Comparison of ENCODE assay signal across 14 cellular contexts in the genomic region with DNA sequence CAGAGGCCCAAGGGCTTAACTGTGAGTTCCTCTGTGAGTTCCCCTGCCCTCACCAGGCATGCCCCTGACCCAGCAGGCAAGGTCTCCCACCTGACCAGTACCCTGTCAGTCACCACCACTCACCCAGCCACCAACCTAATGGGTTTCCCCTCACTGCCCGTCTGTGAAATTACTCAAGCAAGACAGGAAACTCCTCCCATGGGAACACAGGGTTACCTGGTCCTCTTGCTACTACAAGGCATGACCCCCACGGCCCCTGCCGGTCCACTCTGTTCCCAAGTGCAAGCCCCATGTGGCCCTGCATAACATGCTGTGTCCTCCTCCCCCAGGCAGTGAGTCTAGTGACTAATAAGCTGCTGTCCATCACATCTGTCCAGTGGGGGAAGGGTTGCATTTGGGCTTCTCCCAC. TPM values are rescaled to one million over a fixed set of nuclear protein-coding genes. Genes with fewer than 3 reads are reported as not detected.
DNase-seq lines count a peak whose midpoint lies in the region; ATAC-seq, FAIRE-seq and TF ChIP-seq lines count a peak whose summit lies in the region.
"Had no signal": no experiment of that assay in that cellular context is flagged by ENCODE, and none has a peak within 500 bp of the region (broad histone marks: within the 10 kb centered on the region; RNA-seq: fewer than 3 reads in every experiment).

No MANE protein-coding gene starts in this region.

- peak overlapping the region; percentile 84 for H3K27ac Mint-ChIP-seq in activated T-cell treated with anti-CD3 and anti-CD28 coated beads, Interleukin-2, amount 50 U/mL, for 24 hours
- peak overlapping the region; percentile 59 for H3K27ac Mint-ChIP-seq in stimulated activated naive B cell treated with anti-CD40 and anti-IgM and Interleukin-4, amounts not matched to agents 10 μg/mL and 1 μg/mL and 100 μg/mL, for 72 hours

- H3K36me3 ChIP-seq in bronchial epithelial cell (ENCODE audit: control insufficient read depth, insufficient read depth, low read length) = no peaks in the 10 kb centered on the region
- H3K36me3 ChIP-seq: ovary, SJSA1 had no signal

- peaks cover 60% of the 10 kb centered on the region for H3K4me1 Mint-ChIP-seq in activated T-cell treated with anti-CD3 and anti-CD28 coated beads, Interleukin-2, amount 50 U/mL, for 24 hours (ENCODE audit: low read depth)
- H3K4me1 Mint-ChIP-seq in stimulated activated naive B cell treated with anti-CD40 and anti-IgM and Interleukin-4, amounts not matched to agents 10 μg/mL and 1 μg/mL and 100 μg/mL, for 72 hours = peaks cover 30 to 31% of the 10 kb centered on the region in 2 donors

- FAIRE-seq in bronchial epithelial cell (lab: Jason Lieb, UNC) = no peak

- H3K9me3 Mint-ChIP-seq in activated T-cell treated with anti-CD3 and anti-CD28 coated beads, Interleukin-2, amount 50 U/mL, for 24 hours = no peaks in the 10 kb centered on the region
- no peaks in the 10 kb centered on the region for H3K9me3 Mint-ChIP-seq in stimulated activated naive B cell treated with anti-CD40 and anti-IgM and Interleukin-4, amounts not matched to agents 10 μg/mL and 1 μg/mL and 100 μg/mL, for 72 hours

- no peak for TF ChIP-seq CTCF in bronchial epithelial cell (IDR thresholded peaks at IDR 0.05; ENCODE audit: insufficient read depth, low read length, severe bottlenecking)

- H3K4me3 ChIP-seq in bronchial epithelial cell (ENCODE audit: low read depth, low read length) = no peak overlapping the region
- H3K4me3 ChIP-seq: ovary, SJSA1 had no signal

- H3K36me3 Mint-ChIP-seq in activated T-cell treated with anti-CD3 and anti-CD28 coated beads, Interleukin-2, amount 50 U/mL, for 24 hours (ENCODE audit: low read depth) = peaks cover 12% of the 10 kb centered on the region
- H3K36me3 Mint-ChIP-seq in stimulated activated naive B cell treated with anti-CD40 and anti-IgM and Interleukin-4, amounts not matched to agents 10 μg/mL and 1 μg/mL and 100 μg/mL, for 72 hours = peaks cover 0 to 4% of the 10 kb centered on the region in 2 donors

- H3K27me3 Mint-ChIP-seq in activated T-cell treated with anti-CD3 and anti-CD28 coated beads, Interleukin-2, amount 50 U/mL, for 24 hours = no peaks in the 10 kb centered on the region
- no peaks in the 10 kb centered on the region for H3K27me3 Mint-ChIP-seq in stimulated activated naive B cell treated with anti-CD40 and anti-IgM and Interleukin-4, amounts not matched to agents 10 μg/mL and 1 μg/mL and 100 μg/mL, for 72 hours

- DNase-seq in activated T-cell treated with anti-CD3 and anti-CD28 coated beads, Interleukin-2, amount 50 U/mL, for 24 hours = peak; percentile 37
- no peak for DNase-seq in activated T-cell treated with anti-CD3 and anti-CD28 coated beads, Interleukin-2, amount 50 U/mL, for 1 hour
- DNase-seq in bronchial epithelial cell (ENCODE audit: low read depth) (peak; percentile 40), mucosa of gallbladder (ENCODE audit: low spot score) (no peak), retina (no peak)
- DNase-seq in stimulated activated naive B cell treated with anti-CD40 and anti-IgM and Interleukin-4, amounts not matched to agents 10 μg/mL and 1 μg/mL and 100 μg/mL, for 72 hours = peak; percentile 62
- DNase-seq: activated CD4-positive, alpha-beta T cell treated with anti-CD3 and anti-CD28 coated beads for 1 hour; activated gamma-delta T cell; HCEC 1CT; left colon; ovary had no signal

- ATAC-seq in HG03108 (IDR thresholded peaks at IDR 0.05; ENCODE audit: unreplicated experiment) = peak; percentile 33
- peak; percentile 52 to 83 for ATAC-seq in stimulated activated naive B cell treated with anti-CD40 and anti-IgM and Interleukin-4, amounts not matched to agents 10 μg/mL and 1 μg/mL and 100 μg/mL, for 72 hours (replicated peaks)
- ATAC-seq in HG03520 (IDR thresholded peaks at IDR 0.05; ENCODE audit: unreplicated experiment) = no peak
- ATAC-seq: left colon had no signal

- peaks cover 8% of the 10 kb centered on the region for H3K27me3 ChIP-seq in bronchial epithelial cell (ENCODE audit: control insufficient read depth, insufficient read depth, low read length)
- H3K27me3 ChIP-seq: ovary, SJSA1 had no signal

- H3K4me3 Mint-ChIP-seq in activated T-cell treated with anti-CD3 and anti-CD28 coated beads, Interleukin-2, amount 50 U/mL, for 24 hours = no peak overlapping the region
- peak overlapping the region in 1 of 2 donors; percentile 60 for H3K4me3 Mint-ChIP-seq in stimulated activated naive B cell treated with anti-CD40 and anti-IgM and Interleukin-4, amounts not matched to agents 10 μg/mL and 1 μg/mL and 100 μg/mL, for 72 hours

RNA-seq across cellular contexts. Expression of gene DHRS12, which starts 8.0 kb away (rescaled TPM):
- total RNA-seq in bronchial epithelial cell = 2.4 and 6.0 TPM in 2 replicates
- 12.3 TPM for total RNA-seq in mucosa of gallbladder

RNA-seq across cellular contexts. Expression of gene TMEM272, which starts 33.1 kb away (rescaled TPM):
- not detected in 2 replicates for total RNA-seq in bronchial epithelial cell
- 1.0 TPM for total RNA-seq in mucosa of gallbladder

RNA-seq across cellular contexts. Expression of gene CCDC70, which starts 49.8 kb away (rescaled TPM):
- total RNA-seq in bronchial epithelial cell (not detected in 2 replicates), mucosa of gallbladder (not detected)
- total RNA-seq: left colon, ovary had no signal

Comparison
In these comparisons a context has a peak if more than half of its experiments do, and no peak if none do; other contexts are left out.
1. DNase-seq: peak in activated T-cell treated with anti-CD3 and anti-CD28 coated beads, Interleukin-2, amount 50 U/mL, for 24 hours (single experiment), bronchial epithelial cell (single experiment) and stimulated activated naive B cell treated with anti-CD40 and anti-IgM and Interleukin-4, amounts not matched to agents 10 μg/mL and 1 μg/mL and 100 μg/mL, for 72 hours (single experiment); none in activated T-cell treated with anti-CD3 and anti-CD28 coated beads, Interleukin-2, amount 50 U/mL, for 1 hour (single experiment), mucosa of gallbladder (single experiment) and retina (single experiment).